ENCODE assay signal across 3 cellular contexts in the genomic region with DNA sequence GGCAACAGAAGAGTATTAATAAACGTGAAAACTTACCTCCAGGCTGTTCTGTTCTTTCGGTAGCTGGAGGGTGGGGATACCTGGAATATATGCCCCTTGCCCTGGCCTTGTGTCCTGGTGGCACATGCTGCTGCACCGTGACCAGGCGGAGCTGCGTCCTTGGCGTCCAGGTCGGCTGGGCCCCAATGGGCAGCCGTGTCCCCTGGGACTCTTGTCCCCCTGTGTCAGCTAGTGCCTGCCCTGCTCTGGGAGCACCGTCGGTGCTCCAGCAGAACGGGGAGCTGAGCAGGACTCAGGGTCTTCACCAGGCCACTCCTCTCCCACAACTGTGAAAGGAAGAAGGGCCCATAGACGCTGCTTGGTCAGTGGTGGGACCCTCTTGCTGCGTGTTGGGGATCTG.
TF ChIP-seq lines count a peak whose summit lies in the region.

No MANE protein-coding gene starts in this region.

TF ChIP-seq in SK-N-SH, 30 proteins besides CTCF, POLR2A, EP300 and RAD21:
- TF ChIP-seq JUND (IDR thresholded peaks at IDR 0.05) = no peak
- no peak for TF ChIP-seq GATA2 (CRISPR knock-in tag; IDR thresholded peaks at IDR 0.05)
- no peak for TF ChIP-seq ELF1 (IDR thresholded peaks at IDR 0.05)
- no peak for TF ChIP-seq TEAD4 (IDR thresholded peaks at IDR 0.05; ENCODE audit: borderline replicate concordance, insufficient read depth)
- TF ChIP-seq TCF12 (IDR thresholded peaks at IDR 0.05) = no peak

TF ChIP-seq in SK-N-SH treated with all-trans-retinoic acid at 6 μM for 48 hours, 23 proteins besides CTCF, POLR2A, EP300 and RAD21:
- TF ChIP-seq SNAI2 (CRISPR knock-in tag; IDR thresholded peaks at IDR 0.05) (no peak), ESRRG (CRISPR knock-in tag; IDR thresholded peaks at IDR 0.05) (no peak), BACH2 (CRISPR knock-in tag; IDR thresholded peaks at IDR 0.05; ENCODE audit: borderline replicate concordance) (no peak), ZFP3 (CRISPR knock-in tag; IDR thresholded peaks at IDR 0.05) (no peak), PPARA (CRISPR knock-in tag; IDR thresholded peaks at IDR 0.05; ENCODE audit: borderline replicate concordance) (no peak)
- TF ChIP-seq, protein P1, sequence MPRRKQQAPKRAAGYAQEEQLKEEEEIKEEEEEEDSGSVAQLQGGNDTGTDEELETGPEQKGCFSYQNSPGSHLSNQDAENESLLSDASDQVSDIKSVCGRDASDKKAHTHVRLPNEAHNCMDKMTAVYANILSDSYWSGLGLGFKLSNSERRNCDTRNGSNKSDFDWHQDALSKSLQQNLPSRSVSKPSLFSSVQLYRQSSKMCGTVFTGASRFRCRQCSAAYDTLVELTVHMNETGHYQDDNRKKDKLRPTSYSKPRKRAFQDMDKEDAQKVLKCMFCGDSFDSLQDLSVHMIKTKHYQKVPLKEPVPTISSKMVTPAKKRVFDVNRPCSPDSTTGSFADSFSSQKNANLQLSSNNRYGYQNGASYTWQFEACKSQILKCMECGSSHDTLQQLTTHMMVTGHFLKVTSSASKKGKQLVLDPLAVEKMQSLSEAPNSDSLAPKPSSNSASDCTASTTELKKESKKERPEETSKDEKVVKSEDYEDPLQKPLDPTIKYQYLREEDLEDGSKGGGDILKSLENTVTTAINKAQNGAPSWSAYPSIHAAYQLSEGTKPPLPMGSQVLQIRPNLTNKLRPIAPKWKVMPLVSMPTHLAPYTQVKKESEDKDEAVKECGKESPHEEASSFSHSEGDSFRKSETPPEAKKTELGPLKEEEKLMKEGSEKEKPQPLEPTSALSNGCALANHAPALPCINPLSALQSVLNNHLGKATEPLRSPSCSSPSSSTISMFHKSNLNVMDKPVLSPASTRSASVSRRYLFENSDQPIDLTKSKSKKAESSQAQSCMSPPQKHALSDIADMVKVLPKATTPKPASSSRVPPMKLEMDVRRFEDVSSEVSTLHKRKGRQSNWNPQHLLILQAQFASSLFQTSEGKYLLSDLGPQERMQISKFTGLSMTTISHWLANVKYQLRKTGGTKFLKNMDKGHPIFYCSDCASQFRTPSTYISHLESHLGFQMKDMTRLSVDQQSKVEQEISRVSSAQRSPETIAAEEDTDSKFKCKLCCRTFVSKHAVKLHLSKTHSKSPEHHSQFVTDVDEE (CRISPR knock-in tag; IDR thresholded peaks at IDR 0.05) = no peak
- TF ChIP-seq, protein P2, sequence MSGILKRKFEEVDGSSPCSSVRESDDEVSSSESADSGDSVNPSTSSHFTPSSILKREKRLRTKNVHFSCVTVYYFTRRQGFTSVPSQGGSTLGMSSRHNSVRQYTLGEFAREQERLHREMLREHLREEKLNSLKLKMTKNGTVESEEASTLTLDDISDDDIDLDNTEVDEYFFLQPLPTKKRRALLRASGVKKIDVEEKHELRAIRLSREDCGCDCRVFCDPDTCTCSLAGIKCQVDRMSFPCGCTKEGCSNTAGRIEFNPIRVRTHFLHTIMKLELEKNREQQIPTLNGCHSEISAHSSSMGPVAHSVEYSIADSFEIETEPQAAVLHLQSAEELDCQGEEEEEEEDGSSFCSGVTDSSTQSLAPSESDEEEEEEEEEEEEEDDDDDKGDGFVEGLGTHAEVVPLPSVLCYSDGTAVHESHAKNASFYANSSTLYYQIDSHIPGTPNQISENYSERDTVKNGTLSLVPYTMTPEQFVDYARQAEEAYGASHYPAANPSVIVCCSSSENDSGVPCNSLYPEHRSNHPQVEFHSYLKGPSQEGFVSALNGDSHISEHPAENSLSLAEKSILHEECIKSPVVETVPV (CRISPR knock-in tag; IDR thresholded peaks at IDR 0.05) = no peak
- TF ChIP-seq, protein P3, sequence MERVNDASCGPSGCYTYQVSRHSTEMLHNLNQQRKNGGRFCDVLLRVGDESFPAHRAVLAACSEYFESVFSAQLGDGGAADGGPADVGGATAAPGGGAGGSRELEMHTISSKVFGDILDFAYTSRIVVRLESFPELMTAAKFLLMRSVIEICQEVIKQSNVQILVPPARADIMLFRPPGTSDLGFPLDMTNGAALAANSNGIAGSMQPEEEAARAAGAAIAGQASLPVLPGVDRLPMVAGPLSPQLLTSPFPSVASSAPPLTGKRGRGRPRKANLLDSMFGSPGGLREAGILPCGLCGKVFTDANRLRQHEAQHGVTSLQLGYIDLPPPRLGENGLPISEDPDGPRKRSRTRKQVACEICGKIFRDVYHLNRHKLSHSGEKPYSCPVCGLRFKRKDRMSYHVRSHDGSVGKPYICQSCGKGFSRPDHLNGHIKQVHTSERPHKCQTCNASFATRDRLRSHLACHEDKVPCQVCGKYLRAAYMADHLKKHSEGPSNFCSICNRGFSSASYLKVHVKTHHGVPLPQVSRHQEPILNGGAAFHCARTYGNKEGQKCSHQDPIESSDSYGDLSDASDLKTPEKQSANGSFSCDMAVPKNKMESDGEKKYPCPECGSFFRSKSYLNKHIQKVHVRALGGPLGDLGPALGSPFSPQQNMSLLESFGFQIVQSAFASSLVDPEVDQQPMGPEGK (CRISPR knock-in tag; IDR thresholded peaks at IDR 0.05; ENCODE audit: borderline replicate concordance) = no peak

TF ChIP-seq in K562, 482 proteins besides CTCF, POLR2A, EP300 and RAD21:
- TF ChIP-seq EZH2 (IDR thresholded peaks at IDR 0.05; ENCODE audit: borderline replicate concordance, low read depth, low read length) (no peak), RBFOX2 (IDR thresholded peaks at IDR 0.05; ENCODE audit: low read depth, low read length) (0 out of 2 replicates have a peak, but pooled peaks have one; percentile 13), NFXL1 (CRISPR knock-in tag; IDR thresholded peaks at IDR 0.05) (no peak), ETV1 (tag; conservative IDR thresholded peaks at IDR 0.05; ENCODE audit: low read depth) (no peak), TGIF2 (CRISPR knock-in tag; IDR thresholded peaks at IDR 0.05) (no peak)
- TF ChIP-seq, protein P4, sequence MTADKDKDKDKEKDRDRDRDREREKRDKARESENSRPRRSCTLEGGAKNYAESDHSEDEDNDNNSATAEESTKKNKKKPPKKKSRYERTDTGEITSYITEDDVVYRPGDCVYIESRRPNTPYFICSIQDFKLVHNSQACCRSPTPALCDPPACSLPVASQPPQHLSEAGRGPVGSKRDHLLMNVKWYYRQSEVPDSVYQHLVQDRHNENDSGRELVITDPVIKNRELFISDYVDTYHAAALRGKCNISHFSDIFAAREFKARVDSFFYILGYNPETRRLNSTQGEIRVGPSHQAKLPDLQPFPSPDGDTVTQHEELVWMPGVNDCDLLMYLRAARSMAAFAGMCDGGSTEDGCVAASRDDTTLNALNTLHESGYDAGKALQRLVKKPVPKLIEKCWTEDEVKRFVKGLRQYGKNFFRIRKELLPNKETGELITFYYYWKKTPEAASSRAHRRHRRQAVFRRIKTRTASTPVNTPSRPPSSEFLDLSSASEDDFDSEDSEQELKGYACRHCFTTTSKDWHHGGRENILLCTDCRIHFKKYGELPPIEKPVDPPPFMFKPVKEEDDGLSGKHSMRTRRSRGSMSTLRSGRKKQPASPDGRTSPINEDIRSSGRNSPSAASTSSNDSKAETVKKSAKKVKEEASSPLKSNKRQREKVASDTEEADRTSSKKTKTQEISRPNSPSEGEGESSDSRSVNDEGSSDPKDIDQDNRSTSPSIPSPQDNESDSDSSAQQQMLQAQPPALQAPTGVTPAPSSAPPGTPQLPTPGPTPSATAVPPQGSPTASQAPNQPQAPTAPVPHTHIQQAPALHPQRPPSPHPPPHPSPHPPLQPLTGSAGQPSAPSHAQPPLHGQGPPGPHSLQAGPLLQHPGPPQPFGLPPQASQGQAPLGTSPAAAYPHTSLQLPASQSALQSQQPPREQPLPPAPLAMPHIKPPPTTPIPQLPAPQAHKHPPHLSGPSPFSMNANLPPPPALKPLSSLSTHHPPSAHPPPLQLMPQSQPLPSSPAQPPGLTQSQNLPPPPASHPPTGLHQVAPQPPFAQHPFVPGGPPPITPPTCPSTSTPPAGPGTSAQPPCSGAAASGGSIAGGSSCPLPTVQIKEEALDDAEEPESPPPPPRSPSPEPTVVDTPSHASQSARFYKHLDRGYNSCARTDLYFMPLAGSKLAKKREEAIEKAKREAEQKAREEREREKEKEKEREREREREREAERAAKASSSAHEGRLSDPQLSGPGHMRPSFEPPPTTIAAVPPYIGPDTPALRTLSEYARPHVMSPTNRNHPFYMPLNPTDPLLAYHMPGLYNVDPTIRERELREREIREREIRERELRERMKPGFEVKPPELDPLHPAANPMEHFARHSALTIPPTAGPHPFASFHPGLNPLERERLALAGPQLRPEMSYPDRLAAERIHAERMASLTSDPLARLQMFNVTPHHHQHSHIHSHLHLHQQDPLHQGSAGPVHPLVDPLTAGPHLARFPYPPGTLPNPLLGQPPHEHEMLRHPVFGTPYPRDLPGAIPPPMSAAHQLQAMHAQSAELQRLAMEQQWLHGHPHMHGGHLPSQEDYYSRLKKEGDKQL (CRISPR knock-in tag; IDR thresholded peaks at IDR 0.05; ENCODE audit: borderline replicate concordance) = no peak
- TF ChIP-seq, protein P5, sequence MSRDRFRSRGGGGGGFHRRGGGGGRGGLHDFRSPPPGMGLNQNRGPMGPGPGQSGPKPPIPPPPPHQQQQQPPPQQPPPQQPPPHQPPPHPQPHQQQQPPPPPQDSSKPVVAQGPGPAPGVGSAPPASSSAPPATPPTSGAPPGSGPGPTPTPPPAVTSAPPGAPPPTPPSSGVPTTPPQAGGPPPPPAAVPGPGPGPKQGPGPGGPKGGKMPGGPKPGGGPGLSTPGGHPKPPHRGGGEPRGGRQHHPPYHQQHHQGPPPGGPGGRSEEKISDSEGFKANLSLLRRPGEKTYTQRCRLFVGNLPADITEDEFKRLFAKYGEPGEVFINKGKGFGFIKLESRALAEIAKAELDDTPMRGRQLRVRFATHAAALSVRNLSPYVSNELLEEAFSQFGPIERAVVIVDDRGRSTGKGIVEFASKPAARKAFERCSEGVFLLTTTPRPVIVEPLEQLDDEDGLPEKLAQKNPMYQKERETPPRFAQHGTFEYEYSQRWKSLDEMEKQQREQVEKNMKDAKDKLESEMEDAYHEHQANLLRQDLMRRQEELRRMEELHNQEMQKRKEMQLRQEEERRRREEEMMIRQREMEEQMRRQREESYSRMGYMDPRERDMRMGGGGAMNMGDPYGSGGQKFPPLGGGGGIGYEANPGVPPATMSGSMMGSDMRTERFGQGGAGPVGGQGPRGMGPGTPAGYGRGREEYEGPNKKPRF (IDR thresholded peaks at IDR 0.05; ENCODE audit: low read depth, low read length) = no peak
